ENCODE assay signal across 22 cellular contexts in the genomic region with DNA sequence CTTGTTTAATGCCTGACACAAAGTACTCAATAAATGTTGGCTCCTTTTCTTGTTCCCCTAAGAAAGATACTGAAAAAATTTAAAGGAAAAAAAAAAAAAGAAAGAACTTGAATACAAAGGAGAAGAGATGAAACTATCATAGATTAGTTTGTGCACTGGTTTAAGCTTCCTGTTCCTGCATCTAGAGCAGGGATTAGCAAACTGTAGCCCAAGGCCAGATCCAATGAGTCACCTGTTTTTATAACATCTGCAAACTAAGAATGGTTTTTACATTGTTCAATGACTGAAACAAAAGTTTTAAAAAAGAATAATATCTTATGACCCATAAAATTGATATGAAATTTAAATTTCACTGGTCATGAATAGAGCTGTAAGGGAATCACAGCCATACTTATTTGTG. TPM values are rescaled to one million over a fixed set of nuclear protein-coding genes. Genes with fewer than 3 reads are reported as not detected.
DNase-seq lines count a peak whose midpoint lies in the region; ATAC-seq, FAIRE-seq and TF ChIP-seq lines count a peak whose summit lies in the region.
"Had no signal": no experiment of that assay in that cellular context is flagged by ENCODE, and none has a peak within 500 bp of the region (broad histone marks: within the 10 kb centered on the region; RNA-seq: fewer than 3 reads in every experiment).

No MANE protein-coding gene starts in this region.

- ATAC-seq in GM18873 (IDR thresholded peaks at IDR 0.05; ENCODE audit: low FRiP score, unreplicated experiment) (no peak), GM18505 (IDR thresholded peaks at IDR 0.05; ENCODE audit: unreplicated experiment) (no peak)
- ATAC-seq: gastroesophageal sphincter; stimulated activated memory B cell treated with anti-CD40 and anti-IgM and Interleukin-4, amounts not matched to agents 10 μg/mL and 1 μg/mL and 100 μg/mL, for 72 hours had no signal

- no peak overlapping the region for H3K4me3 ChIP-seq in MG63
- H3K4me3 ChIP-seq: BLaER1, gastroesophageal sphincter, right lobe of liver had no signal

- H3K27me3 ChIP-seq in MG63, result no peaks in the 10 kb centered on the region
- H3K27me3 ChIP-seq: BLaER1, gastroesophageal sphincter, neutrophil, right lobe of liver had no signal

- FAIRE-seq in urothelium cell line (lab: Jason Lieb, UNC), result no peak
- FAIRE-seq: H1 had no signal

- no peak for TF ChIP-seq POLR2A in GM18505 (IDR thresholded peaks at IDR 0.05; ENCODE audit: borderline replicate concordance, extremely low read depth, insufficient read depth, insufficient read length)

- DNase-seq in Daoy (ENCODE audit: low read depth) (peak; percentile 59), MG63 (peak; percentile 68), dedifferentiated amniotic fluid mesenchymal stem cell (ENCODE audit: extremely low spot score) (peak; percentile 70), non-pigmented ciliary epithelial cell (ENCODE audit: low read depth) (peak; percentile 41), urothelium cell line (ENCODE audit: low spot score) (no peak)
- DNase-seq in stimulated activated CD4-positive, alpha-beta T cell treated with anti-CD3 and anti-CD28 coated beads, Interleukin-1b, Interleukin-23, amount 100 ng/mL, for 48 hours, result no peak
- DNase-seq: activated effector memory CD4-positive, alpha-beta T cell treated with anti-CD3 and anti-CD28 coated beads, Interleukin-2, amount 50 U/mL, for 16 hours; DMS153; KBM-7; NCI-H1694; NCI-H510A; OCI-M1; right lobe of liver; WERI-Rb-1 had no signal

- no peaks in the 10 kb centered on the region for H3K36me3 ChIP-seq in MG63
- H3K36me3 ChIP-seq: BLaER1, gastroesophageal sphincter, neutrophil, right lobe of liver, WERI-Rb-1 had no signal

- H3K9me3 ChIP-seq in MG63, result no peaks in the 10 kb centered on the region; the same call in 1 of the 2 replicates
- H3K9me3 ChIP-seq: BLaER1, gastroesophageal sphincter, neutrophil, right lobe of liver had no signal

RNA-seq across cellular contexts. Expression of a gene that starts 50.4 kb away (rescaled TPM):
- not detected in 2 replicates for total RNA-seq in Daoy (2014; rRNA removed; shearing (Covaris generic))
- total RNA-seq in MG63 (2014; rRNA removed; shearing (Covaris generic); ENCODE audit: low replicate concordance), result not detected in 2 replicates
- total RNA-seq: H1, mesothelial cell of epicardium had no signal

Comparison
In these comparisons a context has a peak if more than half of its experiments do, and no peak if none do; other contexts are left out.
1. DNase-seq: peak in Daoy (single experiment), MG63 (single experiment), dedifferentiated amniotic fluid mesenchymal stem cell (single experiment) and non-pigmented ciliary epithelial cell (single experiment); none in stimulated activated CD4-positive, alpha-beta T cell treated with anti-CD3 and anti-CD28 coated beads, Interleukin-1b, Interleukin-23, amount 100 ng/mL, for 48 hours (single experiment) and urothelium cell line (single experiment).